In the genomic region with DNA sequence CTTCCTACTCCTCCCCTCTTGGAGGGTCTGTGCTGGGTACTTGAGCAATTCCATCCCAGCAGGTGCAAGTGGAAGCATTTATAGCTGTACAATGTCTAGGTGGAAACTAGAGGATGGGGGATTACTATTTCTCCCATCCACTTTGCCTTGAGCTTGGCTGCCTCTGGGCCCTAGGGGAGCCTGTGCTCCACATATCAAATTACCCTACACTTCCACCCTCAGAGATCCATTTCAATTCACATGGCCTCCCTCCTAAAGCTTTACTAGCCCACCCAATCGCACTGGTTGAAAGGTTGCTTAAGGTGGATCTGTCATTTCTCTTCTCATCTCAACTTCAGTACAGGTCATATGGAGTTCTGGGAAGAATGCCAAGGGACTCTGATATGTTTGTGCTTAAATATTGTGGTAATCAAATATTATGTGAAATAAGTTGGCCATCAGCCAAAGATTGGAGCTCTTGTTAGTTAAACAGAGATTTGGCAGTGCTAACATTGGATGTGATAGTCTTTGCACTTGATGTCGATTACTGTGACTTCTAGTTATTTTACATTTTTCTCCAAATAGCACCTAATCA, we compare ENCODE assay signal across 11 cellular contexts. TPM values are rescaled to one million over a fixed set of nuclear protein-coding genes. Genes with fewer than 3 reads are reported as not detected.
DNase-seq lines count a peak whose midpoint lies in the region; ATAC-seq and TF ChIP-seq lines count a peak whose summit lies in the region.
"Had no signal": no experiment of that assay in that cellular context is flagged by ENCODE, and none has a peak within 500 bp of the region (broad histone marks: within the 10 kb centered on the region; RNA-seq: fewer than 3 reads in every experiment).

No MANE protein-coding gene starts in this region.

- no peak for TF ChIP-seq CTCF in mucosa of descending colon (IDR thresholded peaks at IDR 0.05)

- H3K27me3 Mint-ChIP-seq in activated CD4-positive, alpha-beta memory T cell treated with anti-CD3 and anti-CD28 coated beads, Interleukin-2, amount 10 ng/mL, durations not matched to agents 7 days and 5 days, result no peaks in the 10 kb centered on the region

- intact Hi-C loops in mucosa of descending colon (cut with DNase I, micrococcal nuclease), result no loop called here

- H3K4me3 ChIP-seq in mucosa of descending colon, result no peak overlapping the region

- POLR2A ChIA-PET in activated CD4-positive, alpha-beta memory T cell treated with anti-CD3 and anti-CD28 coated beads, Interleukin-2, amount 10 ng/mL, durations not matched to agents 7 days and 5 days (lab: Charles Lee), result interaction anchor here (1.3 to 10.2 kb wide), 3 partner anchors 10 to 25 kb away, joined by 4 to 337 read pairs (median 5); a partner anchor contains a TSS

- H3K4me1 Mint-ChIP-seq in activated CD4-positive, alpha-beta memory T cell treated with anti-CD3 and anti-CD28 coated beads, Interleukin-2, amount 10 ng/mL, durations not matched to agents 7 days and 5 days, result peaks cover 28% of the 10 kb centered on the region

- H3K4me1 ChIP-seq in mucosa of descending colon (ENCODE audit: low read depth), result no peaks in the 10 kb centered on the region

- DNase-seq in DMS79 (lab: John Stamatoyannopoulos, UW) (peak; percentile 75), NCI-H2081 treated with DMSO at 0.1 percent for 48 hours (lab: John Stamatoyannopoulos, UW) (peak; percentile 96), mucosa of descending colon (no peak), SW480 (ENCODE audit: low spot score) (no peak)
- no peak for DNase-seq in activated CD4-positive, alpha-beta memory T cell treated with anti-CD3 and anti-CD28 coated beads, Interleukin-2, amount 10 ng/mL, durations not matched to agents 7 days and 5 days
- DNase-seq in stimulated activated CD4-positive, alpha-beta T cell treated with anti-CD3 and anti-CD28 coated beads, Interleukin-2, amount 100 ng/mL, for 48 hours, result no peak
- DNase-seq: activated gamma-delta T cell treated with Interleukin-2 at 50 U/mL for 16 hours; effector CD4-positive, alpha-beta T cell; NCI-H446 treated with DMSO at 0.1 percent for 48 hours; stimulated activated naive CD8-positive, alpha-beta T cell treated with anti-CD3 and anti-CD28 coated beads, Interleukin-15, Interleukin-2, amounts not matched to agents 100 U/mL and 50 U/mL, for 24 hours had no signal

- no peaks in the 10 kb centered on the region for H3K36me3 ChIP-seq in mucosa of descending colon (ENCODE audit: low read depth)

- peak overlapping the region; percentile 26 for H3K27ac Mint-ChIP-seq in activated CD4-positive, alpha-beta memory T cell treated with anti-CD3 and anti-CD28 coated beads, Interleukin-2, amount 10 ng/mL, durations not matched to agents 7 days and 5 days

- no peaks in the 10 kb centered on the region for H3K9me3 ChIP-seq in mucosa of descending colon

- H3K9me3 Mint-ChIP-seq in activated CD4-positive, alpha-beta memory T cell treated with anti-CD3 and anti-CD28 coated beads, Interleukin-2, amount 10 ng/mL, durations not matched to agents 7 days and 5 days, result no peaks in the 10 kb centered on the region

- CTCF ChIA-PET in activated CD4-positive, alpha-beta memory T cell treated with anti-CD3 and anti-CD28 coated beads, Interleukin-2, amount 10 ng/mL, durations not matched to agents 7 days and 5 days (lab: Charles Lee), result interaction anchor here (1.0 kb wide), 1 partner anchor 20 kb away, joined by 3 read pairs; a partner anchor contains a TSS

- peak; percentile 41 for ATAC-seq in mucosa of descending colon
- no peak for ATAC-seq in HG02798 (IDR thresholded peaks at IDR 0.05; ENCODE audit: poor library complexity, unreplicated experiment)
- ATAC-seq: stimulated activated naive CD8-positive, alpha-beta T cell treated with anti-CD3 and anti-CD28 coated beads, Interleukin-15, Interleukin-2, amounts not matched to agents 100 U/mL and 50 U/mL, for 24 hours had no signal

- no peak overlapping the region for H3K4me3 Mint-ChIP-seq in activated CD4-positive, alpha-beta memory T cell treated with anti-CD3 and anti-CD28 coated beads, Interleukin-2, amount 10 ng/mL, durations not matched to agents 7 days and 5 days

- peaks cover 41% of the 10 kb centered on the region for H3K36me3 Mint-ChIP-seq in activated CD4-positive, alpha-beta memory T cell treated with anti-CD3 and anti-CD28 coated beads, Interleukin-2, amount 10 ng/mL, durations not matched to agents 7 days and 5 days (ENCODE audit: low read depth)

RNA-seq across cellular contexts. Expression of a gene that starts 20.6 kb away (rescaled TPM):
- 100 to 1,000 TPM; 214 to 219 TPM for total RNA-seq in activated CD4-positive, alpha-beta memory T cell treated with anti-CD3 and anti-CD28 coated beads, Interleukin-2, amount 10 ng/mL, durations not matched to agents 7 days and 5 days
- 10 to 100 TPM; 10.6 to 58.1 (median 14.5) TPM for total RNA-seq in mucosa of descending colon

Comparison
In these comparisons a context has a peak if more than half of its experiments do, and no peak if none do; other contexts are left out.
1. DNase-seq: peak in DMS79 (single experiment) and NCI-H2081 treated with DMSO at 0.1 percent for 48 hours (single experiment); none in activated CD4-positive, alpha-beta memory T cell treated with anti-CD3 and anti-CD28 coated beads, Interleukin-2, amount 10 ng/mL, durations not matched to agents 7 days and 5 days (single experiment), mucosa of descending colon (0 of 3), SW480 (single experiment) and stimulated activated CD4-positive, alpha-beta T cell treated with anti-CD3 and anti-CD28 coated beads, Interleukin-2, amount 100 ng/mL, for 48 hours (0 of 2).